In genomic region chr10:129702605-129703004, GRCh38 we compare ENCODE assay signal across 24 cellular contexts.
"Had no signal": no experiment of that assay in that cellular context is flagged by ENCODE, and none has a peak within 500 bp of the region (broad histone marks: within the 10 kb centered on the region; RNA-seq: fewer than 3 reads in every experiment).

No MANE protein-coding gene starts in this region.

- H3K36me3 ChIP-seq: colonic mucosa, esophagus muscularis mucosa, esophagus squamous epithelium, gastrocnemius medialis, heart left ventricle, heart right ventricle had no signal

- H3K27me3 Mint-ChIP-seq: dendritic cell treated with granulocyte-macrophage colony-stimulating factor and Interleukin-4, amounts not matched to agents 40 ng/mL and 50 ng/mL, for 4 days; effector memory CD8-positive, alpha-beta T cell had no signal

- H3K9me3 Mint-ChIP-seq: dendritic cell treated with granulocyte-macrophage colony-stimulating factor and Interleukin-4, amounts not matched to agents 40 ng/mL and 50 ng/mL, for 4 days; effector memory CD8-positive, alpha-beta T cell; endodermal cell had no signal

- ATAC-seq: effector memory CD8-positive, alpha-beta T cell; esophagus mucosa; foreskin keratinocyte; gastrocnemius medialis; gastroesophageal sphincter; heart left ventricle; heart right ventricle had no signal

- H3K27ac Mint-ChIP-seq: dendritic cell treated with granulocyte-macrophage colony-stimulating factor and Interleukin-4, amounts not matched to agents 40 ng/mL and 50 ng/mL, for 4 days; endodermal cell had no signal

- H3K27ac ChIP-seq: colonic mucosa, coronary artery, epithelial cell of prostate, esophagus muscularis mucosa, esophagus squamous epithelium, foreskin keratinocyte, gastrocnemius medialis, gastroesophageal sphincter, heart left ventricle, heart right ventricle had no signal

- H3K4me3 ChIP-seq: colonic mucosa, coronary artery, esophagus muscularis mucosa, esophagus squamous epithelium, gastrocnemius medialis, gastroesophageal sphincter, heart left ventricle, heart right ventricle had no signal

- H3K27me3 ChIP-seq: colonic mucosa, esophagus muscularis mucosa, esophagus squamous epithelium, foreskin keratinocyte, gastrocnemius medialis, gastroesophageal sphincter, heart left ventricle, heart right ventricle had no signal

- H3K4me1 ChIP-seq: colonic mucosa, foreskin keratinocyte had no signal

- DNase-seq: colonic mucosa; cortex of kidney; dermis blood vessel endothelial cell; effector CD4-positive, alpha-beta T cell; effector CD8-positive, alpha-beta T cell; effector memory CD4-positive, alpha-beta T cell; effector memory CD8-positive, alpha-beta T cell; endodermal cell; erythroblast; esophagus squamous epithelium; foreskin fibroblast; foreskin keratinocyte; foreskin melanocyte; gastrocnemius medialis; glutamatergic neuron; head of caudate nucleus; heart right ventricle had no signal

- H3K9me3 ChIP-seq: colonic mucosa, esophagus muscularis mucosa, esophagus squamous epithelium, gastrocnemius medialis, gastroesophageal sphincter, heart left ventricle, heart right ventricle had no signal

- H3K4me3 Mint-ChIP-seq: dendritic cell treated with granulocyte-macrophage colony-stimulating factor and Interleukin-4, amounts not matched to agents 40 ng/mL and 50 ng/mL, for 4 days; effector memory CD8-positive, alpha-beta T cell; endodermal cell had no signal
